Comparison of ENCODE assay signal across 2 cellular contexts in the genomic region with DNA sequence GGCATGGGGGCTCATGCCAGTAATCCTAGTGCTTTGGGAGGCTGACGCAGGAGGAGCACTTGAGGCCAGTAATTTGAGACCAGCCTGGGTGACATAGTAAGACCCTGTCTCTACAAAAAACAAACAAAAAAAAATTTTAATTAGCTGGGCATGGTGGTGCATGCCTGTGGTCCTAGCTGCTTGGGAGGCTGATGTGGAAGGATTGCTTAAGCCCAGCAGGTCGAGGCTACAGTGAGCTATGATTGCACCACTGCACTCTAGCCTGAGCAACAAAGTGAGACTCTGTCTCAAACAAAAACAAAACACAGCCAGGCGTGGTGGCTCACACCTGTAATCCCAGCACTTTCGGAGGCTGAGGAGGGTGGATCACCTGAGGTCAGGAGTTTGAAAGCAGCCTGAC. TPM values are rescaled to one million over a fixed set of nuclear protein-coding genes. Genes with fewer than 3 reads are reported as not detected.
"Had no signal": no experiment of that assay in that cellular context is flagged by ENCODE, and none has a peak within 500 bp of the region (broad histone marks: within the 10 kb centered on the region; RNA-seq: fewer than 3 reads in every experiment).

No MANE protein-coding gene starts in this region.

RNA-seq across cellular contexts. Expression of a gene that starts 9.7 kb away (rescaled TPM):
- total RNA-seq: GM23248, HFFc6 had no signal
- polyA plus RNA-seq: GM23248 had no signal
